Comparison of ENCODE assay signal across 29 cellular contexts in the genomic region with DNA sequence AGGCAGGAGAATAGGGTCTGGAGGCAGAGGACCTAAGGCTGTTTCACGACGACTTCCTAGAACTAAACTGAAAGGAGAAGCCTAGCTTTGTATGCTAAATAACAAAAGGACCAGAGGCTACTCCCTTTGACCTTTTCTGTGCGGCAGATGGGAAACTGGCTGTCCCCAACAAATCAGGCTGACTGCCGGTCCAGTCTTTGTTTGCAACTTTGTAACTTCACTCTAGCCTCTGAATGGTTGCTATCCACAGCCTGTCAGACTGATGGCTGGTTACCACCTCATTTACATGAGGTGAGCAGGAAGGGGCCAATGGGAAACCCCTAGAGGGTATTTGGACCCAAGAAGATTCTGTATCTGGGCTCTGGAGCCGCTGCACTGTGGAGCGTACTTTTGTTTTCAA.
"Had no signal": no experiment of that assay in that cellular context is flagged by ENCODE, and none has a peak within 500 bp of the region (broad histone marks: within the 10 kb centered on the region; RNA-seq: fewer than 3 reads in every experiment).

No MANE protein-coding gene starts in this region.

- FAIRE-seq: endometrium, kidney had no signal

- H2AFZ ChIP-seq: hepatocyte had no signal

- DNase-seq: colonic mucosa; effector memory CD4-positive, alpha-beta T cell; erythroblast; esophagus squamous epithelium; foreskin melanocyte; heart left ventricle; kidney; mesenchymal stem cell; mucosa of descending colon; naive B cell; occipital lobe; ovary; posterior cingulate gyrus; psoas muscle; right cardiac atrium; sigmoid colon; stimulated activated CD4-positive, alpha-beta T cell treated with anti-CD3 and anti-CD28 coated beads, Interleukin-2, amount 100 ng/mL, for 24 hours; stimulated activated CD4-positive, alpha-beta T cell treated with anti-CD3 and anti-CD28 coated beads, Interleukin-4, amount 100 ng/mL, for 24 hours; stimulated activated naive CD4-positive, alpha-beta T cell treated with Interleukin-2 at 50 U/mL for 16 hours; substantia nigra; upper lobe of left lung; uterus had no signal

- H3K79me2 ChIP-seq: hepatocyte had no signal

- H3K36me3 ChIP-seq: colonic mucosa, esophagus squamous epithelium, heart left ventricle, ovary, sigmoid colon, thoracic aorta, tibial nerve, upper lobe of left lung, uterus had no signal

- H3K9me3 ChIP-seq: colonic mucosa, esophagus squamous epithelium, mucosa of descending colon, ovary, psoas muscle, sigmoid colon, thoracic aorta, uterus had no signal

- ATAC-seq: heart left ventricle; left lobe of liver; mucosa of descending colon; natural killer cell treated with Interleukin-12 subunit alpha and Interleukin-12 subunit beta and Interleukin-15 and Interleukin-18, amount 100 ng/mL, for 72 hours; psoas muscle; right cardiac atrium; stimulated activated effector memory CD8-positive, alpha-beta T cell treated with anti-CD3 and anti-CD28 coated beads, Interleukin-12 subunit alpha, Interleukin-12 subunit beta, amount 100 ng/mL, for 72 hours had no signal

- H3K4me1 ChIP-seq: colonic mucosa, esophagus squamous epithelium, heart left ventricle, psoas muscle, sigmoid colon, tibial nerve, upper lobe of left lung, uterus had no signal

- H3K27me3 ChIP-seq: colonic mucosa, hepatocyte, ovary, tibial nerve, upper lobe of left lung, uterus had no signal

- H3K4me3 ChIP-seq: colonic mucosa, esophagus squamous epithelium, heart left ventricle, hepatocyte, mucosa of descending colon, ovary, psoas muscle, sigmoid colon, thoracic aorta, tibial nerve, upper lobe of left lung, uterus had no signal

- H3K27ac ChIP-seq: colonic mucosa, esophagus squamous epithelium, heart left ventricle, hepatocyte, ovary, psoas muscle, sigmoid colon, thoracic aorta, tibial nerve, upper lobe of left lung, uterus had no signal

- H3K4me2 ChIP-seq: hepatocyte had no signal
